Comparison of ENCODE assay signal across 1 cellular context in the genomic region with DNA sequence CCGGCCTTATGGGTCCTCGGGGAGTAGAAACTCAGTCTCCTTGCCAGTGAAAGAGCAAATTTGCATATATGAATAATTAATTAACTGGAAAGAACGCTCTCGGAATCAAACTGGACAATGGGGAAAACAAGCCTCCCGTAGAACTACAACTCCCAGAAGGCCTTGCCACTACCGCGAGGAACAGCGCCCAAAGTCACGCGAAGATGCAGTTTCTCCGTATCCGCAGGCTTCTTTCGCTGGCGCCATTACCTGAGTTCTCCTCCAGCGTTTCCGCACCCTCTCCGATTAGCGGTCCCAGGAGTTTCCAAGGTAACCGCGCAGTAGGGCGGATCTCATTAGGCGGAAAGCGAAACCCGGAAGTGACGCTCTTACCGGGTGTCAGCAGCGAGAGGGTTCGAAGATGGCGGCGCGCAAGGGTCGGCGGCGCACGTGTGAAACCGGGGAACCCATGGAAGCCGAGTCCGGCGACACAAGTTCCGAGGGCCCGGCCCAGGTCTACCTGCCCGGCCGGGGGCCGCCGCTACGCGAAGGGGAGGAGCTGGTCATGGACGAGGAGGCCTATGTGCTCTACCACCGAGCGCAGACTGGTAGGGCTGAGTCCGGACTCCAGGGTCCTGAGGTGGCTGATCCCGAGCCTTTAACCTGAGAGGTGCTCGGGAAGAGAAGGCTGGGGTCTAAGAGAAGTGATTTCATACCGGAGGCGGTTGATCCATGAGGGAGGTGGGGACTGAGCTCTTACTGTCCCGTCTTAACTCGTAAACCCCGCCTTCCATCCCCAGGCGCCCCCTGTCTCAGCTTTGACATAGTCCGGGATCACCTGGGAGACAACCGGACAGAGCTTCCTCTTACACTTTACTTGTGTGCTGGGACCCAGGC.
TF ChIP-seq lines count a peak whose summit lies in the region.

Gene GRWD1, plus strand, starts transcription at position 378 of the 876 bp plus-strand sequence. Its CDS starts 23 bp downstream, at position 401.

TF ChIP-seq in GM12878, 131 proteins besides CTCF, POLR2A, EP300 and RAD21 (continued from another document and continues in another):
- TF ChIP-seq ZBTB40 (IDR thresholded peaks at IDR 0.05; ENCODE audit: borderline replicate concordance) (peak; percentile 92), POU2F2 (IDR thresholded peaks at IDR 0.05; ENCODE audit: borderline replicate concordance, low read depth, low read length) (peak; percentile 85), CBFB (IDR thresholded peaks at IDR 0.05; ENCODE audit: low read depth) (peak; percentile 90), FOXK2 (IDR thresholded peaks at IDR 0.05) (peak; percentile 48; the same call in 1 of the 2 replicates), ATF7 (IDR thresholded peaks at IDR 0.05; ENCODE audit: low read depth) (peak; percentile 53; the same call in 1 of the 2 replicates), ELK1 (IDR thresholded peaks at IDR 0.05; ENCODE audit: low read depth, low read length) (0 out of 2 replicates have a peak, but pooled peaks have one; percentile 61), RCOR1 (conservative IDR thresholded peaks at IDR 0.05; ENCODE audit: low read depth, low read length) (peak; percentile 94), ZZZ3 (IDR thresholded peaks at IDR 0.05; ENCODE audit: control insufficient read depth, insufficient read length, low read depth) (no peak), MXI1 (IDR thresholded peaks at IDR 0.05; ENCODE audit: low read depth, low read length) (peak; percentile 100), NR2C1 (IDR thresholded peaks at IDR 0.05) (peak; percentile 60), BACH1 (IDR thresholded peaks at IDR 0.05; ENCODE audit: borderline replicate concordance) (no peak), TBL1XR1 (IDR thresholded peaks at IDR 0.05; ENCODE audit: low read depth, low read length) (no peak), ZNF274 (IDR thresholded peaks at IDR 0.05; ENCODE audit: insufficient read depth, insufficient read length) (no peak), RBBP5 (conservative IDR thresholded peaks at IDR 0.05) (no peak), HCFC1 (IDR thresholded peaks at IDR 0.05; ENCODE audit: low read length) (peak; percentile 95), SUZ12 (IDR thresholded peaks at IDR 0.05; ENCODE audit: unreplicated experiment) (no peak), WRNIP1 (IDR thresholded peaks at IDR 0.05; ENCODE audit: borderline replicate concordance, low read depth, low read length) (no peak), NRF1 (conservative IDR thresholded peaks at IDR 0.05; ENCODE audit: low read depth, low read length) (no peak), BCL3 (IDR thresholded peaks at IDR 0.05; ENCODE audit: borderline replicate concordance, insufficient read depth, low read depth, low read length, poor library complexity, severe bottlenecking) (no peak), SIN3A (IDR thresholded peaks at IDR 0.05; ENCODE audit: low read depth, low read length) (peak; percentile 96), FOS (IDR thresholded peaks at IDR 0.05; ENCODE audit: borderline replicate concordance, extremely low read depth, insufficient read length) (no peak), NBN (IDR thresholded peaks at IDR 0.05) (peak; percentile 74; the same call in 1 of the 2 replicates), MEF2B (IDR thresholded peaks at IDR 0.05; ENCODE audit: partially characterized antibody, poor library complexity, severe bottlenecking) (no peak), PAX8 (IDR thresholded peaks at IDR 0.05) (no peak), SMAD1 (IDR thresholded peaks at IDR 0.05; ENCODE audit: low read depth, partially characterized antibody) (no peak), NKRF (conservative IDR thresholded peaks at IDR 0.05) (peak; percentile 99), BHLHE40 (IDR thresholded peaks at IDR 0.05; ENCODE audit: borderline replicate concordance in 1 of 2, low read depth in 2 of 2, low read length in 1 of 2) (peak; percentile 90 to 96), CHD4 (IDR thresholded peaks at IDR 0.05) (no peak), SMC3 (IDR thresholded peaks at IDR 0.05; ENCODE audit: borderline replicate concordance, low read length) (no peak), DPF2 (IDR thresholded peaks at IDR 0.05) (0 out of 2 replicates have a peak, but pooled peaks have one; percentile 16), SRF (IDR thresholded peaks at IDR 0.05; ENCODE audit: low read depth in 2 of 2, low read length in 2 of 2) (no peak), ZNF592 (IDR thresholded peaks at IDR 0.05) (no peak), IRF3 (IDR thresholded peaks at IDR 0.05) (no peak), CEBPB (IDR thresholded peaks at IDR 0.05; ENCODE audit: borderline replicate concordance in 1 of 2, low read depth in 2 of 2, low read length in 2 of 2) (no peak), CREM (IDR thresholded peaks at IDR 0.05; ENCODE audit: low read depth) (peak; percentile 97), MLLT1 (IDR thresholded peaks at IDR 0.05) (no peak), TAF1 (IDR thresholded peaks at IDR 0.05; ENCODE audit: borderline replicate concordance, low read depth, low read length) (peak; percentile 81; the same call in 1 of the 2 replicates), SMARCA5 (IDR thresholded peaks at IDR 0.05) (no peak), JUND (IDR thresholded peaks at IDR 0.05; ENCODE audit: low read depth, low read length) (no peak), CHD1 (IDR thresholded peaks at IDR 0.05; ENCODE audit: low read depth, low read length) (no peak), TCF7 (IDR thresholded peaks at IDR 0.05; ENCODE audit: borderline replicate concordance) (no peak), EGR1 (IDR thresholded peaks at IDR 0.05; ENCODE audit: borderline replicate concordance in 1 of 2, low read depth in 2 of 2, low read length in 2 of 2) (peak in 1 of 2 experiments; percentile 31; a peak in 1 of 3 replicates)
- TF ChIP-seq, protein P1, sequence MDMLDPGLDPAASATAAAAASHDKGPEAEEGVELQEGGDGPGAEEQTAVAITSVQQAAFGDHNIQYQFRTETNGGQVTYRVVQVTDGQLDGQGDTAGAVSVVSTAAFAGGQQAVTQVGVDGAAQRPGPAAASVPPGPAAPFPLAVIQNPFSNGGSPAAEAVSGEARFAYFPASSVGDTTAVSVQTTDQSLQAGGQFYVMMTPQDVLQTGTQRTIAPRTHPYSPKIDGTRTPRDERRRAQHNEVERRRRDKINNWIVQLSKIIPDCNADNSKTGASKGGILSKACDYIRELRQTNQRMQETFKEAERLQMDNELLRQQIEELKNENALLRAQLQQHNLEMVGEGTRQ (IDR thresholded peaks at IDR 0.05; ENCODE audit: borderline replicate concordance, low read depth, low read length), result no peak
